ENCODE assay signal across 1 cellular context in genomic region chr4:5711479-5712184, GRCh38.
A peak's percentile ranks its signal among the peaks of the same experiment; 100 is the strongest.
TF ChIP-seq lines count a peak whose summit lies in the region.

No MANE protein-coding gene starts in this region.

TF ChIP-seq in HEK293, 187 proteins besides CTCF, POLR2A, EP300 and RAD21 (continued from another document):
- TF ChIP-seq ZBTB11 (tag by site-specific recombination; conservative IDR thresholded peaks at IDR 0.05; ENCODE audit: low read depth): no peak
- TF ChIP-seq ZNF175 (tag by site-specific recombination; IDR thresholded peaks at IDR 0.05): no peak
- no peak for TF ChIP-seq ZNF488 (tag by site-specific recombination; IDR thresholded peaks at IDR 0.05)
- TF ChIP-seq ZNF777 (tag by site-specific recombination; IDR thresholded peaks at IDR 0.05; ENCODE audit: borderline replicate concordance): no peak
- TF ChIP-seq TRIM28 (IDR thresholded peaks at IDR 0.05; ENCODE audit: borderline replicate concordance, low read length): no peak
- TF ChIP-seq ZNF404 (tag by site-specific recombination; IDR thresholded peaks at IDR 0.05): no peak
- TF ChIP-seq GLIS1 (tag by site-specific recombination; IDR thresholded peaks at IDR 0.05): peak; percentile 23; the same call in 1 of the 2 replicates
TF ChIP-seq in HEK293: peak in this region for 11.
